In the genomic region with DNA sequence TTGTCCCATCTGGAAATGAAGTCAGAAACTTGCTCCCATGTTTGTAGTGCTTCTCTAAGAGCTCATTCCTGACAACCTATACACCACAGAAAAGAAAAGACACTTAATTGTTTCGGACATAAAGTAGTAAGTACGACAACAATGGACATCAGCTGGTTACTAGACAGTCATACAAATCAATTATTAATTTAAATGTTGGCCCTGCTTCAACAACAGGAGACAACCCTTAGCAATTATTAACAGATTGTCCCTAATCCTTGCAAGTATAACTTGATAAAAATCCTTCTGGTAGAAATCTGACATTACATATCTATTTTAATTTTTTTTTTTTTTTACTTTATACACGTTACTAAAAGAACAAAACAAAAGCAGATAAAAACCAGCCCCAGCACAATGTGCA, we compare ENCODE assay signal across 33 cellular contexts. TPM values are rescaled to one million over a fixed set of nuclear protein-coding genes. Genes with fewer than 3 reads are reported as not detected.
"Had no signal": no experiment of that assay in that cellular context is flagged by ENCODE, and none has a peak within 500 bp of the region (broad histone marks: within the 10 kb centered on the region; RNA-seq: fewer than 3 reads in every experiment).

No MANE protein-coding gene starts in this region.

- ATAC-seq: activated CD8-positive, alpha-beta memory T cell treated with anti-CD3 and anti-CD28 coated beads, Interleukin-2, amount 10 ng/mL, durations not matched to agents 7 days and 5 days; activated naive CD8-positive, alpha-beta T cell treated with anti-CD3 and anti-CD28 coated beads, Interleukin-2, amount 50 U/mL, for 24 hours; Panc1; Right ventricle myocardium inferior; SK-N-SH treated with all-trans-retinoic acid at 6 μM for 48 hours had no signal

- H3K27ac ChIP-seq: WERI-Rb-1 had no signal

- H3K36me3 ChIP-seq: WERI-Rb-1 had no signal

- DNase-seq: activated CD4-positive, alpha-beta memory T cell treated with anti-CD3 and anti-CD28 coated beads, Interleukin-2, amount 10 ng/mL, durations not matched to agents 7 days and 5 days; activated CD4-positive, alpha-beta T cell treated with anti-CD3 and anti-CD28 coated beads for 1 hour; activated CD4-positive, alpha-beta T cell treated with anti-CD3 and anti-CD28 coated beads for 48 hours; activated CD4-positive, CD25-positive, alpha-beta regulatory T cell; activated CD8-positive, alpha-beta memory T cell treated with anti-CD3 and anti-CD28 coated beads for 24 hours; activated CD8-positive, alpha-beta memory T cell treated with anti-CD3 and anti-CD28 coated beads, Interleukin-2, amount 10 ng/mL, durations not matched to agents 7 days and 5 days; activated CD8-positive, alpha-beta memory T cell treated with anti-CD3 and anti-CD28 coated beads, Interleukin-2, amount 50 U/mL, for 48 hours; activated effector memory CD4-positive, alpha-beta T cell treated with Interleukin-2 at 50 U/mL for 16 hours; activated naive CD4-positive, alpha-beta T cell treated with anti-CD3 and anti-CD28 coated beads, Interleukin-2, amount 10 ng/mL, durations not matched to agents 7 days and 5 days; activated naive CD8-positive, alpha-beta T cell treated with anti-CD3 and anti-CD28 coated beads, Interleukin-2, amount 50 U/mL, for 24 hours; activated T-cell treated with anti-CD3 and anti-CD28 coated beads, Interleukin-2, amount 50 U/mL, for 48 hours; anterior cingulate cortex; central memory CD4-positive, alpha-beta T cell; Karpas-422; KBM-7; NCI-H1105; NCI-H1417 treated with DMSO at 0.1 percent for 48 hours; NCI-H187 treated with DMSO at 0.1 percent for 48 hours; NCI-H2081; NCI-H345; NCI-H524 treated with DMSO at 0.1 percent for 48 hours; RPMI8226; SIG-M5; T-helper 1 cell; T-helper 2 cell; T-helper 9 cell; WERI-Rb-1 had no signal

RNA-seq across cellular contexts. Expression of gene ERICH6, which starts 29.8 kb away (rescaled TPM):
- total RNA-seq: activated CD8-positive, alpha-beta memory T cell treated with anti-CD3 and anti-CD28 coated beads, Interleukin-2, amount 10 ng/mL, durations not matched to agents 7 days and 5 days; MCF 10A; NCI-H460; Right ventricle myocardium inferior; SK-MEL-5 had no signal
